ENCODE assay signal across 8 cellular contexts in the genomic region with DNA sequence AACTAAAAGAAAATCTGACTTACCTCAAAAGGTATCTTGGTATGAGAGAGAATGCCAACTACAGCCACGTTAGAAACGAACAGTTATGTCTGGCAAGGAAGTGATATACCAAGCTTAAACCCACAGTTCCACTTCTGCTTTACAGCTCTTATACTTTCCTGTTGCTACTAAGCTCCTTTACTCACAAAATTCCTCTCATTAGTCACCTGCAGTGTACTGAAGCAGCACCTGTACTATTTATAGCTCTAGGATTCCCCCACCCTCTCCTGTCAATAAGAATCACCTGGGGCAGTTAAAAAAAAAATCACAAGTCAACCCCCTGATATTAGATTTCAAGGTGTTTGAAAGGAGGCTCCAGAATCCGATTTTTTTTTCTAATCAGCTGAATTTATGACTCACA. TPM values are rescaled to one million over a fixed set of nuclear protein-coding genes. Genes with fewer than 3 reads are reported as not detected.
DNase-seq lines count a peak whose midpoint lies in the region; ATAC-seq, FAIRE-seq and TF ChIP-seq lines count a peak whose summit lies in the region.

No MANE protein-coding gene starts in this region.

- no peaks in the 10 kb centered on the region for H3K9me3 ChIP-seq in astrocyte (ENCODE audit: insufficient read depth, low read depth, low read length)

- H3K36me3 ChIP-seq in ACC112 (ENCODE audit: insufficient read depth, low read length): no peaks in the 10 kb centered on the region
- no peaks in the 10 kb centered on the region for H3K36me3 ChIP-seq in astrocyte (ENCODE audit: insufficient read depth, low read length)

- no peak overlapping the region for H3K27ac ChIP-seq in ACC112 (ENCODE audit: low read depth, low read length)
- no peak overlapping the region for H3K27ac ChIP-seq in astrocyte (ENCODE audit: low read depth, low read length)

- peaks cover 12% of the 10 kb centered on the region for H3K4me1 ChIP-seq in ACC112 (ENCODE audit: control insufficient read depth, insufficient read depth, low read length, unreplicated experiment)
- H3K4me1 ChIP-seq in astrocyte (ENCODE audit: insufficient read depth, low read length): peaks cover 5% of the 10 kb centered on the region

- peak; percentile 21 for DNase-seq in GM19238 (ENCODE audit: insufficient read length, low spot score)
- DNase-seq in astrocyte (ENCODE audit: low read depth): no peak
- no peak for DNase-seq in GM03348 (ENCODE audit: low spot score)
- no peak for DNase-seq in NCI-H2107 treated with DMSO at 0.1 percent for 48 hours (lab: John Stamatoyannopoulos, UW; ENCODE audit: unreplicated experiment)
- DNase-seq in activated effector memory CD4-positive, alpha-beta T cell treated with Interleukin-2 at 50 U/mL for 16 hours: no peak
- no peak for DNase-seq in activated T-cell treated with anti-CD3 and anti-CD28 coated beads for 4 hours

- peak; percentile 60 for ATAC-seq in HG03460 (IDR thresholded peaks at IDR 0.05; ENCODE audit: unreplicated experiment)

- H4K20me1 ChIP-seq in astrocyte (ENCODE audit: insufficient read depth, low read length): no peaks in the 10 kb centered on the region

- H3K79me2 ChIP-seq in ACC112 (ENCODE audit: control insufficient read depth, insufficient read depth, low read length, unreplicated experiment) (no peaks in the 10 kb centered on the region), astrocyte (ENCODE audit: insufficient read depth, low read length) (no peaks in the 10 kb centered on the region)

- no peaks in the 10 kb centered on the region for H3K36me3 Mint-ChIP-seq in astrocyte (ENCODE audit: low read depth, unreplicated experiment)

- H3K27ac Mint-ChIP-seq in astrocyte (ENCODE audit: unreplicated experiment): no peak overlapping the region

- peaks cover 54% of the 10 kb centered on the region for H3K27me3 ChIP-seq in ACC112 (ENCODE audit: insufficient read depth, low read length)
- H3K27me3 ChIP-seq in astrocyte (ENCODE audit: insufficient read depth, low read length): peaks cover 40% of the 10 kb centered on the region

- H2AFZ ChIP-seq in ACC112 (ENCODE audit: low read length, unreplicated experiment): no peak overlapping the region
- peak overlapping the region; percentile 14 for H2AFZ ChIP-seq in astrocyte (ENCODE audit: low read depth, low read length)

- H3K4me3 ChIP-seq in ACC112 (ENCODE audit: low read depth, low read length): peak overlapping the region; percentile 76
- no peak overlapping the region for H3K4me3 ChIP-seq in astrocyte (ENCODE audit: insufficient read depth, low read depth, low read length)

- H3K27me3 Mint-ChIP-seq in astrocyte (ENCODE audit: low read depth, unreplicated experiment): peaks cover 20% of the 10 kb centered on the region

- H3K4me3 Mint-ChIP-seq in astrocyte (ENCODE audit: unreplicated experiment): no peak overlapping the region

- H3K9me3 Mint-ChIP-seq in astrocyte (ENCODE audit: unreplicated experiment): no peaks in the 10 kb centered on the region

- H3K9ac ChIP-seq in astrocyte (ENCODE audit: low read length): no peak overlapping the region

- H3K4me2 ChIP-seq in astrocyte (ENCODE audit: low read length): peak overlapping the region; percentile 56

- peaks cover 2% of the 10 kb centered on the region for H3K4me1 Mint-ChIP-seq in astrocyte (ENCODE audit: low read depth, unreplicated experiment)

- no peak for FAIRE-seq in astrocyte (lab: Jason Lieb, UNC)

- no peak for TF ChIP-seq CTCF in astrocyte (IDR thresholded peaks at IDR 0.05; ENCODE audit: insufficient read depth, low read depth, low read length)

RNA-seq across cellular contexts. Expression of gene TMEM266, which starts 2.9 kb away (rescaled TPM):
- 0.36 TPM in 2 replicates for total RNA-seq in astrocyte

RNA-seq across cellular contexts. Expression of gene NRG4, which starts 44.7 kb away (rescaled TPM):
- 0.18 TPM in 1 of 2 replicates, not detected in the other for total RNA-seq in astrocyte
